9 cellular contexts compared by ENCODE assay signal in the genomic region with DNA sequence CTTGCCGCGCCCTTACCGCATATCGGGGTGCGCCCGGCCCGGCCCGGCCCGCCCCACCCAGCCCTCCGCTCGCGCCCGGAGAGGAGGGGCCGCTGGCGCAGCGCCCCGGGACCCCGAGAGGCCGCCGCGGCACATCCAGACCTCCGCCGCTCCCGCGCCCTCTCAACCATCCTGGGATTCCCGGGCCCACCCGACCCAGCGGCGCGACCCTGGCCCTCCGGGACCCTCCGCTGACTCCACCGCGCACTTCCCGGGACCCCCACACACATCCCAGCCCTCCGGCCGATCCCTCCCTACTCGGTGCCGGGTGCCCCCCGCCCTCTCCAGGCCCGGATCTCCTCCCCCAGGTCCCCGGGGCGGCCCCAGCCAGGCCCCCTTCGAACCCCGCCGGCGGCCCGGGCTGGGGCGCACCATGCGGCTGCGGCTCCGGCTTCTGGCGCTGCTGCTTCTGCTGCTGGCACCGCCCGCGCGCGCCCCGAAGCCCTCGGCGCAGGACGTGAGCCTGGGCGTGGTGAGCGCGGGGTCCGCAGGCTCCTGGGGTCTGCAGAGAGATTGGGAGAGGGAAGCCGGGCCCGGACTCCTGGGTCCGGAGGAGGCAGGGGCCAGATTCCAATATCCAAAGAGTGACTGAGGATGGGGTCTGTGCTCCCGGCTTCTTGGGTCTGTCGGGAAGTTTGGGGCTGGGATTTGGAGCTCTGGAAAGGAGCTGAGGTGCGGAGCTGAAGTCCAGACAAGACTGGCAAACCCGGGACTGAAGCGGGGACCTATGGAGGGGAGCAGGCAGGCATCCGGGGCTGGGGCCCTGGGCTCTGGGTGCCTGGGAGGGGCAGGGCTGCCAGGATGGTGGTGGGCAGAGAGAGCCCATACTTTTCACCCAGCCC. TPM values are rescaled to one million over a fixed set of nuclear protein-coding genes. Genes with fewer than 3 reads are reported as not detected.
A peak's percentile ranks its signal among the peaks of the same experiment; 100 is the strongest.
DNase-seq lines count a peak whose midpoint lies in the region; ATAC-seq and TF ChIP-seq lines count a peak whose summit lies in the region.
"Had no signal": no experiment of that assay in that cellular context is flagged by ENCODE, and none has a peak within 500 bp of the region (broad histone marks: within the 10 kb centered on the region; RNA-seq: fewer than 3 reads in every experiment).

A gene with protein sequence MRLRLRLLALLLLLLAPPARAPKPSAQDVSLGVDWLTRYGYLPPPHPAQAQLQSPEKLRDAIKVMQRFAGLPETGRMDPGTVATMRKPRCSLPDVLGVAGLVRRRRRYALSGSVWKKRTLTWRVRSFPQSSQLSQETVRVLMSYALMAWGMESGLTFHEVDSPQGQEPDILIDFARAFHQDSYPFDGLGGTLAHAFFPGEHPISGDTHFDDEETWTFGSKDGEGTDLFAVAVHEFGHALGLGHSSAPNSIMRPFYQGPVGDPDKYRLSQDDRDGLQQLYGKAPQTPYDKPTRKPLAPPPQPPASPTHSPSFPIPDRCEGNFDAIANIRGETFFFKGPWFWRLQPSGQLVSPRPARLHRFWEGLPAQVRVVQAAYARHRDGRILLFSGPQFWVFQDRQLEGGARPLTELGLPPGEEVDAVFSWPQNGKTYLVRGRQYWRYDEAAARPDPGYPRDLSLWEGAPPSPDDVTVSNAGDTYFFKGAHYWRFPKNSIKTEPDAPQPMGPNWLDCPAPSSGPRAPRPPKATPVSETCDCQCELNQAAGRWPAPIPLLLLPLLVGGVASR (plus strand): TSS at position 56 of the 881 bp plus-strand sequence. CDS start 357 bp downstream, at position 413.

- peak; percentile 16 for ATAC-seq in activated T-helper 17 cell treated with anti-CD3 and anti-CD28 coated beads, Interleukin-2, amount 50 U/mL, for 72 hours (replicated peaks)
- ATAC-seq in stimulated activated effector memory CD8-positive, alpha-beta T cell treated with anti-CD3 and anti-CD28 coated beads, Interleukin-12 subunit alpha, Interleukin-12 subunit beta, amount 100 ng/mL, for 72 hours: peak; percentile 45
- ATAC-seq in GM21737 (IDR thresholded peaks at IDR 0.05; ENCODE audit: unreplicated experiment) (no peak), GM18519 (IDR thresholded peaks at IDR 0.05; ENCODE audit: low FRiP score, unreplicated experiment) (no peak)

- H3K4me3 ChIP-seq in iPS-15b (ENCODE audit: low read depth, low read length): peak within 1 kb of the TSS; percentile 72

- peaks cover 35% of the 10 kb centered on the region for H3K27me3 ChIP-seq in iPS-15b (ENCODE audit: control insufficient read depth, insufficient read depth, low read length)

- peak within 1 kb of the TSS; percentile 64; the same call in 1 of the 2 replicates for H3K4me3 Mint-ChIP-seq in HFFc6
- peak within 1 kb of the TSS; percentile 67 for H3K4me3 Mint-ChIP-seq in activated T-helper 17 cell treated with anti-CD3 and anti-CD28 coated beads, Interleukin-2, amount 50 U/mL, for 72 hours
- peak within 1 kb of the TSS; percentile 76 for H3K4me3 Mint-ChIP-seq in stimulated activated effector memory CD8-positive, alpha-beta T cell treated with anti-CD3 and anti-CD28 coated beads, Interleukin-12 subunit alpha, Interleukin-12 subunit beta, amount 100 ng/mL, for 72 hours

- DNase-seq in HFFc6: no peak
- no peak for DNase-seq in stimulated activated effector memory CD8-positive, alpha-beta T cell treated with anti-CD3 and anti-CD28 coated beads, Interleukin-12 subunit alpha, Interleukin-12 subunit beta, amount 100 ng/mL, for 72 hours (ENCODE audit: low spot score in 2 of 2)
- no peak for DNase-seq in pons (ENCODE audit: low spot score)
- no peak for DNase-seq in NCI-H2196 (lab: John Stamatoyannopoulos, UW; ENCODE audit: unreplicated experiment)
- DNase-seq: dermis blood vessel endothelial cell had no signal

- no peak within 1 kb of the TSS for H3K27ac Mint-ChIP-seq in HFFc6
- no peak within 1 kb of the TSS for H3K27ac Mint-ChIP-seq in activated T-helper 17 cell treated with anti-CD3 and anti-CD28 coated beads, Interleukin-2, amount 50 U/mL, for 72 hours
- peak within 1 kb of the TSS; percentile 68 for H3K27ac Mint-ChIP-seq in stimulated activated effector memory CD8-positive, alpha-beta T cell treated with anti-CD3 and anti-CD28 coated beads, Interleukin-12 subunit alpha, Interleukin-12 subunit beta, amount 100 ng/mL, for 72 hours

- H3K9ac ChIP-seq in iPS-15b (ENCODE audit: low read depth, low read length): no peak within 1 kb of the TSS

- no peaks in the 10 kb centered on the region for H3K9me3 Mint-ChIP-seq in HFFc6
- H3K9me3 Mint-ChIP-seq in activated T-helper 17 cell treated with anti-CD3 and anti-CD28 coated beads, Interleukin-2, amount 50 U/mL, for 72 hours: no peaks in the 10 kb centered on the region
- no peaks in the 10 kb centered on the region for H3K9me3 Mint-ChIP-seq in stimulated activated effector memory CD8-positive, alpha-beta T cell treated with anti-CD3 and anti-CD28 coated beads, Interleukin-12 subunit alpha, Interleukin-12 subunit beta, amount 100 ng/mL, for 72 hours

- peaks cover 2% of the 10 kb centered on the region for H3K36me3 ChIP-seq in iPS-15b (ENCODE audit: control insufficient read depth, insufficient read depth, low read length)

- no peak for TF ChIP-seq CTCF in HFFc6 (IDR thresholded peaks at IDR 0.05)

- H3K4me1 Mint-ChIP-seq in HFFc6 (ENCODE audit: low read depth): no peaks in the 10 kb centered on the region
- H3K4me1 Mint-ChIP-seq in activated T-helper 17 cell treated with anti-CD3 and anti-CD28 coated beads, Interleukin-2, amount 50 U/mL, for 72 hours: no peaks in the 10 kb centered on the region
- H3K4me1 Mint-ChIP-seq in stimulated activated effector memory CD8-positive, alpha-beta T cell treated with anti-CD3 and anti-CD28 coated beads, Interleukin-12 subunit alpha, Interleukin-12 subunit beta, amount 100 ng/mL, for 72 hours: peaks cover 32% of the 10 kb centered on the region

- H3K9me3 ChIP-seq in iPS-15b (ENCODE audit: control insufficient read depth, insufficient read depth, low read length): no peaks in the 10 kb centered on the region

- H3K4me1 ChIP-seq in iPS-15b (ENCODE audit: control insufficient read depth, insufficient read depth, low read length): no peaks in the 10 kb centered on the region

- peaks cover 44% of the 10 kb centered on the region for H3K27me3 Mint-ChIP-seq in HFFc6 (ENCODE audit: insufficient read depth)
- H3K27me3 Mint-ChIP-seq in activated T-helper 17 cell treated with anti-CD3 and anti-CD28 coated beads, Interleukin-2, amount 50 U/mL, for 72 hours: peaks cover 22% of the 10 kb centered on the region

- no peaks in the 10 kb centered on the region for H3K36me3 Mint-ChIP-seq in HFFc6 (ENCODE audit: low read depth)
- H3K36me3 Mint-ChIP-seq in activated T-helper 17 cell treated with anti-CD3 and anti-CD28 coated beads, Interleukin-2, amount 50 U/mL, for 72 hours (ENCODE audit: low read depth): peaks cover 12% of the 10 kb centered on the region
- peaks cover 36% of the 10 kb centered on the region for H3K36me3 Mint-ChIP-seq in stimulated activated effector memory CD8-positive, alpha-beta T cell treated with anti-CD3 and anti-CD28 coated beads, Interleukin-12 subunit alpha, Interleukin-12 subunit beta, amount 100 ng/mL, for 72 hours

RNA-seq across cellular contexts. Expression of the gene that starts here (rescaled TPM):
- total RNA-seq in HFFc6 (2021; fragmentation: NEBNext Ultra II Directional; extraction: Animal tissue kit (Norgen Biotek cat#: 25700)): under 1 TPM in 3 of 6 experiments, not detected in 3; 0.05 to 0.17 (median 0.07) TPM
- 1 to 10 TPM; 5.9 to 7.1 TPM for total RNA-seq in activated T-helper 17 cell treated with anti-CD3 and anti-CD28 coated beads, Interleukin-2, amount 50 U/mL, for 72 hours
- total RNA-seq: dermis blood vessel endothelial cell had no signal

Comparison
In these comparisons a context has a peak if more than half of its experiments do, and no peak if none do; other contexts are left out.
1. RNA of the gene that starts here (total RNA-seq): 5.9 to 7.1 TPM in activated T-helper 17 cell treated with anti-CD3 and anti-CD28 coated beads, Interleukin-2, amount 50 U/mL, for 72 hours; 0.05 to 0.17 TPM in HFFc6; every median in the first group is over 4 times any median in the second.
2. ATAC-seq: peak in activated T-helper 17 cell treated with anti-CD3 and anti-CD28 coated beads, Interleukin-2, amount 50 U/mL, for 72 hours (single experiment) and stimulated activated effector memory CD8-positive, alpha-beta T cell treated with anti-CD3 and anti-CD28 coated beads, Interleukin-12 subunit alpha, Interleukin-12 subunit beta, amount 100 ng/mL, for 72 hours (single experiment); none in GM21737 (single experiment) and GM18519 (single experiment).
3. Peak in every context shown above with its lines, with median percentiles within 50 percentile points of each other: H3K4me3 Mint-ChIP-seq.